ENCODE assay signal across 16 cellular contexts in genomic region chr17:49108318-49108717, GRCh38. TPM values are rescaled to one million over a fixed set of nuclear protein-coding genes. Genes with fewer than 3 reads are reported as not detected.
DNase-seq lines count a peak whose midpoint lies in the region; ATAC-seq and TF ChIP-seq lines count a peak whose summit lies in the region.
"Had no signal": no experiment of that assay in that cellular context is flagged by ENCODE, and none has a peak within 500 bp of the region (broad histone marks: within the 10 kb centered on the region; RNA-seq: fewer than 3 reads in every experiment).

No MANE protein-coding gene starts in this region.

- dilution Hi-C loops in mammary epithelial cell (cut with HindIII; ENCODE audit: low sequenced_read_pairs), result no loop called here

- H3K27ac Mint-ChIP-seq in activated CD4-positive, alpha-beta memory T cell treated with anti-CD3 and anti-CD28 coated beads for 36 hours, result no peak overlapping the region
- H3K27ac Mint-ChIP-seq: CD8-positive, alpha-beta T cell; natural killer cell treated with Interleukin-12 subunit alpha and Interleukin-12 subunit beta and Interleukin-15 and Interleukin-18, amount 100 ng/mL, for 72 hours had no signal

- H3K9ac ChIP-seq in HUES64 (ENCODE audit: low read depth, low read length) (no peak overlapping the region), mammary epithelial cell (ENCODE audit: insufficient read depth, low read length) (no peak overlapping the region)

- H3K27me3 Mint-ChIP-seq in activated CD4-positive, alpha-beta memory T cell treated with anti-CD3 and anti-CD28 coated beads for 36 hours, result no peaks in the 10 kb centered on the region

- no peaks in the 10 kb centered on the region for H3K4me1 Mint-ChIP-seq in activated CD4-positive, alpha-beta memory T cell treated with anti-CD3 and anti-CD28 coated beads for 36 hours (ENCODE audit: low read depth)

- H3K4me3 Mint-ChIP-seq in activated CD4-positive, alpha-beta memory T cell treated with anti-CD3 and anti-CD28 coated beads for 36 hours, result no peak overlapping the region
- H3K4me3 Mint-ChIP-seq: CD8-positive, alpha-beta T cell; natural killer cell treated with Interleukin-12 subunit alpha and Interleukin-12 subunit beta and Interleukin-15 and Interleukin-18, amount 100 ng/mL, for 72 hours had no signal

- no peaks in the 10 kb centered on the region for H3K27me3 ChIP-seq in HUES64 (ENCODE audit: insufficient read depth, low read length)
- H3K27me3 ChIP-seq in mammary epithelial cell (ENCODE audit: insufficient read depth, low read length), result no peaks in the 10 kb centered on the region
- H3K27me3 ChIP-seq: hepatocyte had no signal

- no peaks in the 10 kb centered on the region for H3K9me3 ChIP-seq in HUES64 (ENCODE audit: insufficient read depth, low read depth, low read length)
- peaks cover 2% of the 10 kb centered on the region for H3K9me3 ChIP-seq in mammary epithelial cell (replicated peaks; ENCODE audit: insufficient read depth, low read length)

- H3K27ac ChIP-seq in HUES64 (ENCODE audit: low read depth, low read length) (peak overlapping the region; percentile 38; the same call in 1 of the 2 replicates), mammary epithelial cell (ENCODE audit: insufficient read depth, low read depth, low read length) (no peak overlapping the region)

- POLR2A ChIA-PET in activated CD4-positive, alpha-beta memory T cell treated with anti-CD3 and anti-CD28 coated beads for 36 hours (lab: Charles Lee), result no interaction called here

- H3K36me3 ChIP-seq in HUES64 (ENCODE audit: insufficient read depth, low read length) (no peaks in the 10 kb centered on the region), mammary epithelial cell (ENCODE audit: insufficient read depth, low read length) (no peaks in the 10 kb centered on the region)

- DNase-seq in AG08395 (ENCODE audit: low spot score), result peak; percentile 60
- DNase-seq in mammary epithelial cell, result peak; percentile 37
- peak; percentile 90 for DNase-seq in kidney tubule cell (ENCODE audit: low spot score)
- DNase-seq in activated CD4-positive, alpha-beta memory T cell treated with anti-CD3 and anti-CD28 coated beads for 36 hours, result no peak
- DNase-seq in T-helper 1 cell, result no peak
- DNase-seq in activated gamma-delta T cell treated with Interleukin-2 at 50 U/mL for 16 hours, result no peak
- DNase-seq: CD8-positive, alpha-beta T cell; cerebellar nuclear complex; NCI-H774; stimulated activated CD4-positive, alpha-beta T cell treated with anti-CD3 and anti-CD28 coated beads, Interleukin-4, amount 100 ng/mL, for 24 hours had no signal

- H3K4me2 ChIP-seq in mammary epithelial cell (ENCODE audit: insufficient read depth, low read depth, low read length), result no peak overlapping the region
- H3K4me2 ChIP-seq: hepatocyte had no signal

- in situ Hi-C loops in mammary epithelial cell (cut with MboI; ENCODE audit: low sequenced_read_pairs in 2 of 2), result no loop called here

- WGBS in HUES64, result 23% methylated on average over 2 of the region's 3 CpGs
- WGBS in mammary epithelial cell (ENCODE audit: low coverage, missing lambda C conversion rate), result 36% methylated on average over 3 of the region's 3 CpGs

- BruUV-seq in mammary epithelial cell (replicated peaks; lab: Mats Ljungman, UMichigan), result no TSS peak

- ATAC-seq in HG02678 (IDR thresholded peaks at IDR 0.05; ENCODE audit: unreplicated experiment), result no peak
- ATAC-seq: CD8-positive, alpha-beta T cell; natural killer cell treated with Interleukin-12 subunit alpha and Interleukin-12 subunit beta and Interleukin-15 and Interleukin-18, amount 100 ng/mL, for 72 hours had no signal

- no peaks in the 10 kb centered on the region for H4K20me1 ChIP-seq in mammary epithelial cell (ENCODE audit: insufficient read depth, low read length)

- CTCF ChIA-PET in mammary epithelial cell (lab: Charles Lee; ENCODE audit: low non-redundant PET), result no interaction called here
- CTCF ChIA-PET in activated CD4-positive, alpha-beta memory T cell treated with anti-CD3 and anti-CD28 coated beads for 36 hours (lab: Charles Lee), result no interaction called here

- no peak for TF ChIP-seq CTCF in mammary epithelial cell (conservative IDR thresholded peaks at IDR 0.05 in 1 of 2, IDR thresholded peaks at IDR 0.05 in 1 of 2; ENCODE audit: extremely low read depth in 1 of 2, insufficient read depth in 1 of 2, low read depth in 1 of 2, low read length in 2 of 2)

- no peaks in the 10 kb centered on the region for H3K9me3 Mint-ChIP-seq in activated CD4-positive, alpha-beta memory T cell treated with anti-CD3 and anti-CD28 coated beads for 36 hours
- H3K9me3 Mint-ChIP-seq: CD8-positive, alpha-beta T cell; natural killer cell treated with Interleukin-12 subunit alpha and Interleukin-12 subunit beta and Interleukin-15 and Interleukin-18, amount 100 ng/mL, for 72 hours had no signal

- intact Hi-C loops in mammary epithelial cell (cut with micrococcal nuclease), result no loop called here
- intact Hi-C loops in activated CD4-positive, alpha-beta memory T cell treated with anti-CD3 and anti-CD28 coated beads for 36 hours (cut with micrococcal nuclease), result no loop called here

- no peaks in the 10 kb centered on the region for H3K79me2 ChIP-seq in mammary epithelial cell (ENCODE audit: insufficient read depth, low read length)
- H3K79me2 ChIP-seq: hepatocyte had no signal

- H2AFZ ChIP-seq in mammary epithelial cell (ENCODE audit: low read depth, low read length), result no peak overlapping the region
- H2AFZ ChIP-seq: hepatocyte had no signal

- H3K4me1 ChIP-seq in HUES64 (ENCODE audit: insufficient read depth, low read length) (peaks cover 30% of the 10 kb centered on the region), mammary epithelial cell (ENCODE audit: insufficient read depth, low read length) (peaks cover 41% of the 10 kb centered on the region)

- H3K4me3 ChIP-seq in HUES64 (ENCODE audit: low read length), result no peak overlapping the region
- no peak overlapping the region for H3K4me3 ChIP-seq in mammary epithelial cell (replicated peaks in 1 of 3; ENCODE audit: insufficient read depth in 1 of 3, low read depth in 2 of 3, low read length in 3 of 3)
- H3K4me3 ChIP-seq: hepatocyte had no signal

- H3K36me3 Mint-ChIP-seq in activated CD4-positive, alpha-beta memory T cell treated with anti-CD3 and anti-CD28 coated beads for 36 hours, result no peaks in the 10 kb centered on the region
- H3K36me3 Mint-ChIP-seq: CD8-positive, alpha-beta T cell; natural killer cell treated with Interleukin-12 subunit alpha and Interleukin-12 subunit beta and Interleukin-15 and Interleukin-18, amount 100 ng/mL, for 72 hours had no signal

RNA-seq across cellular contexts. Expression of gene B4GALNT2, which starts 24.3 kb away (rescaled TPM):
- polyA plus RNA-seq in HUES64 (2013, experiment 1 of 2), result not detected
- polyA plus RNA-seq in HUES64 (2013, experiment 2 of 2), result not detected
- under 1 TPM; 0.14 to 0.17 TPM for total RNA-seq in mammary epithelial cell
- 0.05 TPM for polyA plus RNA-seq in mammary epithelial cell
- not detected for polyA minus RNA-seq in mammary epithelial cell
- not detected for total RNA-seq in activated CD4-positive, alpha-beta memory T cell treated with anti-CD3 and anti-CD28 coated beads for 36 hours
- total RNA-seq: natural killer cell treated with Interleukin-12 subunit alpha and Interleukin-12 subunit beta and Interleukin-15 and Interleukin-18, amount 100 ng/mL, for 72 hours; subcutaneous adipose tissue; T-helper 2 cell treated with Interferon-gamma antibody and Interleukin-4, amounts not matched to agents 100 ng/mL and 5 ng/mL, for 36 hours had no signal

Comparison
In these comparisons a context has a peak if more than half of its experiments do, and no peak if none do; other contexts are left out.
1. DNase-seq: peak in AG08395 (single experiment), mammary epithelial cell (single experiment) and kidney tubule cell (single experiment); none in activated CD4-positive, alpha-beta memory T cell treated with anti-CD3 and anti-CD28 coated beads for 36 hours (single experiment), T-helper 1 cell (0 of 5) and activated gamma-delta T cell treated with Interleukin-2 at 50 U/mL for 16 hours (single experiment).